1 cellular context compared by ENCODE assay signal in genomic region chr14:35123388-35123703, GRCh38.
TF ChIP-seq lines count a peak whose summit lies in the region.

No MANE protein-coding gene starts in this region.

TF ChIP-seq in HEK293, 187 proteins besides CTCF, POLR2A, EP300 and RAD21 (continued from another document):
- TF ChIP-seq, protein P1, sequence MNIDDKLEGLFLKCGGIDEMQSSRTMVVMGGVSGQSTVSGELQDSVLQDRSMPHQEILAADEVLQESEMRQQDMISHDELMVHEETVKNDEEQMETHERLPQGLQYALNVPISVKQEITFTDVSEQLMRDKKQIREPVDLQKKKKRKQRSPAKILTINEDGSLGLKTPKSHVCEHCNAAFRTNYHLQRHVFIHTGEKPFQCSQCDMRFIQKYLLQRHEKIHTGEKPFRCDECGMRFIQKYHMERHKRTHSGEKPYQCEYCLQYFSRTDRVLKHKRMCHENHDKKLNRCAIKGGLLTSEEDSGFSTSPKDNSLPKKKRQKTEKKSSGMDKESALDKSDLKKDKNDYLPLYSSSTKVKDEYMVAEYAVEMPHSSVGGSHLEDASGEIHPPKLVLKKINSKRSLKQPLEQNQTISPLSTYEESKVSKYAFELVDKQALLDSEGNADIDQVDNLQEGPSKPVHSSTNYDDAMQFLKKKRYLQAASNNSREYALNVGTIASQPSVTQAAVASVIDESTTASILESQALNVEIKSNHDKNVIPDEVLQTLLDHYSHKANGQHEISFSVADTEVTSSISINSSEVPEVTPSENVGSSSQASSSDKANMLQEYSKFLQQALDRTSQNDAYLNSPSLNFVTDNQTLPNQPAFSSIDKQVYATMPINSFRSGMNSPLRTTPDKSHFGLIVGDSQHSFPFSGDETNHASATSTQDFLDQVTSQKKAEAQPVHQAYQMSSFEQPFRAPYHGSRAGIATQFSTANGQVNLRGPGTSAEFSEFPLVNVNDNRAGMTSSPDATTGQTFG (tag by site-specific recombination; IDR thresholded peaks at IDR 0.05; ENCODE audit: borderline replicate concordance), result no peak
- TF ChIP-seq ZNF843 (tag by site-specific recombination; IDR thresholded peaks at IDR 0.05), result no peak
